ENCODE assay signal across 15 cellular contexts in the genomic region with DNA sequence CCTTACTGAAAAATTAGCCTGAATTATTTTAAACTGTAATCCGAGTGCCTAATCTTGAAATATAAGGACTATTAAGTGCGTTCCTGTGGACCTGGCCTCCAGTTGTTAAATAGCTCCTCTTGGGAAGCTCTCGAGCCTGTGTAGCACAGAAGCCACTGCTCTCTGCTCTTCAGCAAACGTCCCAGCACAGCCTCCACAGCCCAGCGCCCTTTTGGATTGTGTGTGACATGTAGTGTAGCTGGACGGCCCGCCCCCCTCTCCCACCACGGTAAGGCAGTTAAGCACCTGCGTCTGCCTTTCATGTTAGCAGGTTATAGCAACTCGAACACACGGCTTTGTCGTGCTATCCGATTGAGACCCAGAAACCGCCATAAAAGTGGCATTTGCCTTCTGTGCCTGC.
"Had no signal": no experiment of that assay in that cellular context is flagged by ENCODE, and none has a peak within 500 bp of the region (broad histone marks: within the 10 kb centered on the region; RNA-seq: fewer than 3 reads in every experiment).

No MANE protein-coding gene starts in this region.

- H3K27ac ChIP-seq: adrenal gland, epithelial cell of prostate, suprapubic skin, upper lobe of left lung had no signal

- H3K27me3 Mint-ChIP-seq: progenitor cell of endocrine pancreas had no signal

- H3K9me3 Mint-ChIP-seq: activated T-cell treated with anti-CD3 and anti-CD28 coated beads, Interleukin-2, amount 50 U/mL, for 4 hours; mesothelial cell of epicardium had no signal

- H3K4me3 Mint-ChIP-seq: activated T-cell treated with anti-CD3 and anti-CD28 coated beads, Interleukin-2, amount 50 U/mL, for 4 hours; mesothelial cell of epicardium had no signal

- ATAC-seq: activated T-cell treated with anti-CD3 and anti-CD28 coated beads, Interleukin-2, amount 50 U/mL, for 4 hours; right cardiac atrium had no signal

- H3K27ac Mint-ChIP-seq: mesothelial cell of epicardium, progenitor cell of endocrine pancreas had no signal

- H3K27me3 ChIP-seq: adrenal gland, suprapubic skin, upper lobe of left lung had no signal

- H3K4me3 ChIP-seq: adrenal gland, suprapubic skin, upper lobe of left lung had no signal

- H3K9me3 ChIP-seq: adrenal gland, suprapubic skin, upper lobe of left lung had no signal

- H3K4me1 ChIP-seq: adrenal gland, suprapubic skin, upper lobe of left lung had no signal

- H3K4me1 Mint-ChIP-seq: mesothelial cell of epicardium had no signal

- DNase-seq: activated T-cell treated with anti-CD3 and anti-CD28 coated beads, Interleukin-2, amount 50 U/mL, for 4 hours; adrenal gland; central memory CD4-positive, alpha-beta T cell; cortex of kidney; effector memory CD4-positive, alpha-beta T cell; nucleus accumbens; stimulated activated CD4-positive, alpha-beta T cell treated with anti-CD3 and anti-CD28 coated beads, Interleukin-1b, Interleukin-23, amount 100 ng/mL, for 48 hours; stimulated activated naive CD4-positive, alpha-beta T cell; T-helper 2 cell had no signal
